Comparison of ENCODE assay signal across 13 cellular contexts in genomic region chr1:207935166-207935583, GRCh38. TPM values are rescaled to one million over a fixed set of nuclear protein-coding genes. Genes with fewer than 3 reads are reported as not detected.
DNase-seq lines count a peak whose midpoint lies in the region; ATAC-seq, FAIRE-seq and TF ChIP-seq lines count a peak whose summit lies in the region.
"Had no signal": no experiment of that assay in that cellular context is flagged by ENCODE, and none has a peak within 500 bp of the region (broad histone marks: within the 10 kb centered on the region; RNA-seq: fewer than 3 reads in every experiment).

No MANE protein-coding gene starts in this region.

- no peaks in the 10 kb centered on the region for H3K4me1 ChIP-seq in gastrocnemius medialis
- H3K4me1 ChIP-seq in esophagus muscularis mucosa, result no peaks in the 10 kb centered on the region
- H3K4me1 ChIP-seq: left lung had no signal

- WGBS in esophagus muscularis mucosa, result 58% methylated on average over 1 of the region's 1 CpG

- DNase-seq in GM12891 (ENCODE audit: insufficient read length, low spot score) (no peak), NAMALWA (ENCODE audit: low spot score) (peak; percentile 31), gastrocnemius medialis (no peak), esophagus muscularis mucosa (ENCODE audit: extremely low spot score) (no peak), HT-29 (ENCODE audit: low spot score) (no peak), NCI-H82 treated with DMSO at 0.1 percent for 48 hours (lab: John Stamatoyannopoulos, UW; ENCODE audit: unreplicated experiment) (no peak)
- DNase-seq: activated CD4-positive, alpha-beta T cell treated with anti-CD3 and anti-CD28 coated beads, Interleukin-2, amount 50 U/mL, for 4 hours; aorta; left lung; retina had no signal

- H3K9me3 ChIP-seq in gastrocnemius medialis (peaks cover 0 to 8% (median 0%) of the 10 kb centered on the region in 3 donors), esophagus muscularis mucosa (no peaks in the 10 kb centered on the region)

- no peak overlapping the region for H3K27ac ChIP-seq in gastrocnemius medialis
- no peak overlapping the region for H3K27ac ChIP-seq in esophagus muscularis mucosa (replicated peaks in 1 of 4)
- H3K27ac ChIP-seq: left lung had no signal

- FAIRE-seq in GM12891 (lab: Jason Lieb, UNC), result peak; percentile 86

- H3K27me3 ChIP-seq in gastrocnemius medialis (no peaks in the 10 kb centered on the region), esophagus muscularis mucosa (no peaks in the 10 kb centered on the region)
- H3K27me3 ChIP-seq: left lung had no signal

- TF ChIP-seq POLR2A in GM12891 (IDR thresholded peaks at IDR 0.05; ENCODE audit: low read depth, low read length), result no peak
- no peak for TF ChIP-seq POLR2A in gastrocnemius medialis (IDR thresholded peaks at IDR 0.05)
- no peak for TF ChIP-seq POLR2A in esophagus muscularis mucosa (IDR thresholded peaks at IDR 0.05; ENCODE audit: low read depth)

- in situ Hi-C loops in gastrocnemius medialis (cut with MboI; ENCODE audit: low sequenced_read_pairs in 4 of 4), result no loop called here

- intact Hi-C loops in gastrocnemius medialis (cut with DNase I; ENCODE audit: low total_unique reads) (no loop called here), esophagus muscularis mucosa (cut with DNase I) (no loop called here)

- H3K36me3 ChIP-seq in gastrocnemius medialis (no peaks in the 10 kb centered on the region), esophagus muscularis mucosa (no peaks in the 10 kb centered on the region)
- H3K36me3 ChIP-seq: left lung had no signal

- TF ChIP-seq CTCF in gastrocnemius medialis (IDR thresholded peaks at IDR 0.05 in 4 of 5, conservative IDR thresholded peaks at IDR 0.05 in 1 of 5) (no peak), esophagus muscularis mucosa (IDR thresholded peaks at IDR 0.05) (no peak)

- ATAC-seq in GM19467 (IDR thresholded peaks at IDR 0.05; ENCODE audit: unreplicated experiment), result peak; percentile 98
- ATAC-seq in HG03025 (IDR thresholded peaks at IDR 0.05; ENCODE audit: low FRiP score, unreplicated experiment), result peak; percentile 88
- ATAC-seq in gastrocnemius medialis, result no peak
- ATAC-seq: left lung had no signal

- TF ChIP-seq EP300 in esophagus muscularis mucosa (IDR thresholded peaks at IDR 0.05), result no peak

- no peak overlapping the region for H3K4me3 ChIP-seq in gastrocnemius medialis
- H3K4me3 ChIP-seq in esophagus muscularis mucosa, result no peak overlapping the region
- H3K4me3 ChIP-seq: left lung had no signal

TF ChIP-seq in GM12891, 5 proteins besides CTCF, POLR2A, EP300 and RAD21:
- TF ChIP-seq TAF1 (IDR thresholded peaks at IDR 0.05; ENCODE audit: low read depth, low read length) (no peak), PAX5 (IDR thresholded peaks at IDR 0.05; ENCODE audit: insufficient read depth, low read length, severe bottlenecking) (peak; percentile 91), POU2F2 (IDR thresholded peaks at IDR 0.05; ENCODE audit: low read depth, low read length) (peak; percentile 52), SPI1 (IDR thresholded peaks at IDR 0.05; ENCODE audit: low read depth, low read length) (peak; percentile 67), POLR2AphosphoS5 (IDR thresholded peaks at IDR 0.05; ENCODE audit: low read depth, low read length) (no peak)

RNA-seq across cellular contexts. Expression of gene CD34, which starts 24.2 kb away (rescaled TPM):
- polyA plus RNA-seq in GM12891 (2012; ENCODE audit: low read depth, missing spikeins), result not detected
- total RNA-seq in gastrocnemius medialis (10 to 100 TPM; 13.6 to 31.7 (median 20.7) TPM), esophagus muscularis mucosa (100 to 1,000 TPM in 2 of 4 donors, 10 to 100 TPM in 2; 70.2 to 136 (median 93.3) TPM)
- total RNA-seq in HT-29 (2014; rRNA removed; shearing (Covaris generic)), result not detected in 2 replicates
- total RNA-seq: epithelial cell of proximal tubule had no signal

Comparison
In these comparisons a context has a peak if more than half of its experiments do, and no peak if none do; other contexts are left out.
1. ATAC-seq: peak in GM19467 (single experiment) and HG03025 (single experiment); none in gastrocnemius medialis (0 of 2).
2. RNA of gene CD34, which starts 24.2 kb away (total RNA-seq): 70.2 to 136 TPM in esophagus muscularis mucosa and 13.6 to 31.7 TPM in gastrocnemius medialis; not detected in HT-29; every median in the first group is over 10 times any median in the second.